ENCODE assay signal across 8 cellular contexts in the genomic region with DNA sequence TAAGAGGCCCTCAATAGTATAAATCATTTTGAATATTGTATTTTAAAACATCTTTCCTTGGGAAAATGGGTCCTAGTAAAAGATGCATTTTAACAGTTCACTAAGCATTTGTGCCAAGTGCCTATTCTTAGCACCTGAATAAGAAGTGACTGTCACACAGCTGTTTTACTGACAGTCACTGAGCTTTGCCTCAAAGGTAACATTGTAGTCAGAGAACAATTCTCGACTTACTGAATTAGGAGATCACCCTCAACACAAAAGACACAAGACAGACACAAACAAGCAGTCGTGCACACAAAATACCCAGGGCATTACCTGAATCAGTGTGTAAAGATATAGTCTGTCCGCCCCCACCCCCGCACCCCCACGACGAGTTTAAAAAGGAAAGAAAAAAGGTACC.
DNase-seq lines count a peak whose midpoint lies in the region; ATAC-seq and TF ChIP-seq lines count a peak whose summit lies in the region.

No MANE protein-coding gene starts in this region.

- no peak for DNase-seq in NCI-H226
- DNase-seq in D341Med (ENCODE audit: low spot score), result no peak

- peaks cover 2% of the 10 kb centered on the region for H3K4me1 ChIP-seq in rectal smooth muscle tissue (ENCODE audit: control insufficient read depth, insufficient read depth, low read length)

- H3K9ac ChIP-seq in rectal smooth muscle tissue (ENCODE audit: low read length), result no peak overlapping the region

- no peak overlapping the region for H3K27ac ChIP-seq in rectal smooth muscle tissue (ENCODE audit: low read depth, low read length)

- H3K4me3 ChIP-seq in iPS-11a (ENCODE audit: low read depth, low read length) (peak overlapping the region; percentile 68), rectal smooth muscle tissue (ENCODE audit: low read length) (peak overlapping the region; percentile 61)

- ATAC-seq in HG02885 (IDR thresholded peaks at IDR 0.05; ENCODE audit: poor library complexity, unreplicated experiment) (peak; percentile 25), SK-N-SH treated with all-trans-retinoic acid at 6 μM for 48 hours (peak; percentile 39), HG02678 (IDR thresholded peaks at IDR 0.05; ENCODE audit: unreplicated experiment) (no peak), GM19397 (IDR thresholded peaks at IDR 0.05; ENCODE audit: unreplicated experiment) (no peak)

- H3K36me3 ChIP-seq in rectal smooth muscle tissue (ENCODE audit: control insufficient read depth, insufficient read depth, low read length), result no peaks in the 10 kb centered on the region

- no peaks in the 10 kb centered on the region for H3K27me3 ChIP-seq in rectal smooth muscle tissue (ENCODE audit: control insufficient read depth, insufficient read depth, low read length)

TF ChIP-seq in SK-N-SH treated with all-trans-retinoic acid at 6 μM for 48 hours, 23 proteins besides CTCF, POLR2A, EP300 and RAD21:
- TF ChIP-seq RARB (CRISPR knock-in tag; IDR thresholded peaks at IDR 0.05) (no peak), TCF4 (CRISPR knock-in tag; IDR thresholded peaks at IDR 0.05; ENCODE audit: borderline replicate concordance) (no peak), TOX (CRISPR knock-in tag; IDR thresholded peaks at IDR 0.05; ENCODE audit: borderline replicate concordance) (no peak), ZFP3 (CRISPR knock-in tag; IDR thresholded peaks at IDR 0.05) (no peak), ZC3H10 (CRISPR knock-in tag; IDR thresholded peaks at IDR 0.05) (no peak), SNAI2 (CRISPR knock-in tag; IDR thresholded peaks at IDR 0.05) (no peak), ISL1 (CRISPR knock-in tag; IDR thresholded peaks at IDR 0.05) (no peak), ZNF565 (CRISPR knock-in tag; conservative IDR thresholded peaks at IDR 0.05; ENCODE audit: low read depth) (no peak), ZNF70 (CRISPR knock-in tag; IDR thresholded peaks at IDR 0.05) (no peak), GLIS3 (CRISPR knock-in tag; IDR thresholded peaks at IDR 0.05) (no peak), OSR1 (CRISPR knock-in tag; IDR thresholded peaks at IDR 0.05) (no peak), ZFP30 (CRISPR knock-in tag; IDR thresholded peaks at IDR 0.05) (no peak), ARNTL (CRISPR knock-in tag; IDR thresholded peaks at IDR 0.05; ENCODE audit: borderline replicate concordance, low read depth) (no peak), PPARA (CRISPR knock-in tag; IDR thresholded peaks at IDR 0.05; ENCODE audit: borderline replicate concordance) (no peak), ZNF8 (CRISPR knock-in tag; IDR thresholded peaks at IDR 0.05) (no peak), BACH2 (CRISPR knock-in tag; IDR thresholded peaks at IDR 0.05; ENCODE audit: borderline replicate concordance) (no peak)
- TF ChIP-seq, protein P1, sequence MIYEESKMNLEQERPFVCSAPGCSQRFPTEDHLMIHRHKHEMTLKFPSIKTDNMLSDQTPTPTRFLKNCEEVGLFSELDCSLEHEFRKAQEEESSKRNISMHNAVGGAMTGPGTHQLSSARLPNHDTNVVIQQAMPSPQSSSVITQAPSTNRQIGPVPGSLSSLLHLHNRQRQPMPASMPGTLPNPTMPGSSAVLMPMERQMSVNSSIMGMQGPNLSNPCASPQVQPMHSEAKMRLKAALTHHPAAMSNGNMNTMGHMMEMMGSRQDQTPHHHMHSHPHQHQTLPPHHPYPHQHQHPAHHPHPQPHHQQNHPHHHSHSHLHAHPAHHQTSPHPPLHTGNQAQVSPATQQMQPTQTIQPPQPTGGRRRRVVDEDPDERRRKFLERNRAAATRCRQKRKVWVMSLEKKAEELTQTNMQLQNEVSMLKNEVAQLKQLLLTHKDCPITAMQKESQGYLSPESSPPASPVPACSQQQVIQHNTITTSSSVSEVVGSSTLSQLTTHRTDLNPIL (CRISPR knock-in tag; IDR thresholded peaks at IDR 0.05; ENCODE audit: low read depth), result no peak
- TF ChIP-seq, protein P2, sequence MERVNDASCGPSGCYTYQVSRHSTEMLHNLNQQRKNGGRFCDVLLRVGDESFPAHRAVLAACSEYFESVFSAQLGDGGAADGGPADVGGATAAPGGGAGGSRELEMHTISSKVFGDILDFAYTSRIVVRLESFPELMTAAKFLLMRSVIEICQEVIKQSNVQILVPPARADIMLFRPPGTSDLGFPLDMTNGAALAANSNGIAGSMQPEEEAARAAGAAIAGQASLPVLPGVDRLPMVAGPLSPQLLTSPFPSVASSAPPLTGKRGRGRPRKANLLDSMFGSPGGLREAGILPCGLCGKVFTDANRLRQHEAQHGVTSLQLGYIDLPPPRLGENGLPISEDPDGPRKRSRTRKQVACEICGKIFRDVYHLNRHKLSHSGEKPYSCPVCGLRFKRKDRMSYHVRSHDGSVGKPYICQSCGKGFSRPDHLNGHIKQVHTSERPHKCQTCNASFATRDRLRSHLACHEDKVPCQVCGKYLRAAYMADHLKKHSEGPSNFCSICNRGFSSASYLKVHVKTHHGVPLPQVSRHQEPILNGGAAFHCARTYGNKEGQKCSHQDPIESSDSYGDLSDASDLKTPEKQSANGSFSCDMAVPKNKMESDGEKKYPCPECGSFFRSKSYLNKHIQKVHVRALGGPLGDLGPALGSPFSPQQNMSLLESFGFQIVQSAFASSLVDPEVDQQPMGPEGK (CRISPR knock-in tag; IDR thresholded peaks at IDR 0.05; ENCODE audit: borderline replicate concordance), result no peak
- TF ChIP-seq, protein P3, sequence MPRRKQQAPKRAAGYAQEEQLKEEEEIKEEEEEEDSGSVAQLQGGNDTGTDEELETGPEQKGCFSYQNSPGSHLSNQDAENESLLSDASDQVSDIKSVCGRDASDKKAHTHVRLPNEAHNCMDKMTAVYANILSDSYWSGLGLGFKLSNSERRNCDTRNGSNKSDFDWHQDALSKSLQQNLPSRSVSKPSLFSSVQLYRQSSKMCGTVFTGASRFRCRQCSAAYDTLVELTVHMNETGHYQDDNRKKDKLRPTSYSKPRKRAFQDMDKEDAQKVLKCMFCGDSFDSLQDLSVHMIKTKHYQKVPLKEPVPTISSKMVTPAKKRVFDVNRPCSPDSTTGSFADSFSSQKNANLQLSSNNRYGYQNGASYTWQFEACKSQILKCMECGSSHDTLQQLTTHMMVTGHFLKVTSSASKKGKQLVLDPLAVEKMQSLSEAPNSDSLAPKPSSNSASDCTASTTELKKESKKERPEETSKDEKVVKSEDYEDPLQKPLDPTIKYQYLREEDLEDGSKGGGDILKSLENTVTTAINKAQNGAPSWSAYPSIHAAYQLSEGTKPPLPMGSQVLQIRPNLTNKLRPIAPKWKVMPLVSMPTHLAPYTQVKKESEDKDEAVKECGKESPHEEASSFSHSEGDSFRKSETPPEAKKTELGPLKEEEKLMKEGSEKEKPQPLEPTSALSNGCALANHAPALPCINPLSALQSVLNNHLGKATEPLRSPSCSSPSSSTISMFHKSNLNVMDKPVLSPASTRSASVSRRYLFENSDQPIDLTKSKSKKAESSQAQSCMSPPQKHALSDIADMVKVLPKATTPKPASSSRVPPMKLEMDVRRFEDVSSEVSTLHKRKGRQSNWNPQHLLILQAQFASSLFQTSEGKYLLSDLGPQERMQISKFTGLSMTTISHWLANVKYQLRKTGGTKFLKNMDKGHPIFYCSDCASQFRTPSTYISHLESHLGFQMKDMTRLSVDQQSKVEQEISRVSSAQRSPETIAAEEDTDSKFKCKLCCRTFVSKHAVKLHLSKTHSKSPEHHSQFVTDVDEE (CRISPR knock-in tag; IDR thresholded peaks at IDR 0.05), result no peak
- TF ChIP-seq, protein P4, sequence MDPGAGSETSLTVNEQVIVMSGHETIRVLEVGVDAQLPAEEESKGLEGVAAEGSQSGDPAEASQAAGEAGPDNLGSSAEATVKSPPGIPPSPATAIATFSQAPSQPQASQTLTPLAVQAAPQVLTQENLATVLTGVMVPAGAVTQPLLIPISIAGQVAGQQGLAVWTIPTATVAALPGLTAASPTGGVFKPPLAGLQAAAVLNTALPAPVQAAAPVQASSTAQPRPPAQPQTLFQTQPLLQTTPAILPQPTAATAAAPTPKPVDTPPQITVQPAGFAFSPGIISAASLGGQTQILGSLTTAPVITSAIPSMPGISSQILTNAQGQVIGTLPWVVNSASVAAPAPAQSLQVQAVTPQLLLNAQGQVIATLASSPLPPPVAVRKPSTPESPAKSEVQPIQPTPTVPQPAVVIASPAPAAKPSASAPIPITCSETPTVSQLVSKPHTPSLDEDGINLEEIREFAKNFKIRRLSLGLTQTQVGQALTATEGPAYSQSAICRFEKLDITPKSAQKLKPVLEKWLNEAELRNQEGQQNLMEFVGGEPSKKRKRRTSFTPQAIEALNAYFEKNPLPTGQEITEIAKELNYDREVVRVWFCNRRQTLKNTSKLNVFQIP (CRISPR knock-in tag; IDR thresholded peaks at IDR 0.05; ENCODE audit: borderline replicate concordance, low read depth), result no peak
TF ChIP-seq in SK-N-SH treated with all-trans-retinoic acid at 6 μM for 48 hours: peak in this region for 0.

Comparison
In these comparisons a context has a peak if more than half of its experiments do, and no peak if none do; other contexts are left out.
1. ATAC-seq: peak in HG02885 (single experiment) and SK-N-SH treated with all-trans-retinoic acid at 6 μM for 48 hours (single experiment); none in HG02678 (single experiment) and GM19397 (single experiment).